Comparison of ENCODE assay signal across 30 cellular contexts in the genomic region with DNA sequence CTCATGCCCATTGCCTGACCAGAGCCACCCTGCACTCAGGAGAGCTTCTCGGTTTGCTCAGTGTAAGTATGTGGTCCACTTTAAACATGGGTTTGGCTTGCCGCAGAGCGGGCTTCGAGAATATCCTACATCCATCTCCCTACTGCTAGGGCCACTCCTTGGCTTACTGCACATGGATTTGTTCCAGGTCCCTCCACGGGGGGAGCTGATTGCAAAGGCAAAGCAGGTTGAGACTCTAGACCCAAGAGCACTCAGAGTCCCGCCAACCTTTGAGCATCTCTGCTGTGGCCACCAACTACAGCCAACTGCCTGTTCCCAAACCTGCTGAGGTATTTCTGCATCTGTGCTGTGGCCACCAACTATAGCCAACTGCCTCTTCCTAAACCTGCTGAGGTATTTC.
"Had no signal": no experiment of that assay in that cellular context is flagged by ENCODE, and none has a peak within 500 bp of the region (broad histone marks: within the 10 kb centered on the region; RNA-seq: fewer than 3 reads in every experiment).

No MANE protein-coding gene starts in this region.

- H3K4me1 ChIP-seq: pancreas, prostate gland, right atrium auricular region, spleen, stomach, thyroid gland, tibial nerve, upper lobe of left lung, vagina had no signal

- H3K27me3 Mint-ChIP-seq: naive B cell; naive thymus-derived CD8-positive, alpha-beta T cell; natural killer cell treated with Interleukin-12 subunit alpha and Interleukin-12 subunit beta and Interleukin-15 and Interleukin-18, amount 100 ng/mL, for 72 hours; stimulated activated naive B cell treated with anti-CD40 and anti-IgM and Interleukin-4, amounts not matched to agents 10 μg/mL and 1 μg/mL and 100 μg/mL, for 72 hours; stimulated activated naive CD8-positive, alpha-beta T cell treated with anti-CD3 and anti-CD28 coated beads, Interleukin-15, Interleukin-2, amounts not matched to agents 100 ng/mL and 50 ng/mL, for 24 hours had no signal

- DNase-seq: naive B cell; naive thymus-derived CD8-positive, alpha-beta T cell; nephron progenitor cell; nucleus accumbens; pancreas; retina; spleen; stimulated activated CD4-positive, alpha-beta T cell treated with anti-CD3 and anti-CD28 coated beads, Interleukin-12 subunit alpha, Interleukin-12 subunit beta, amount 100 ng/mL, for 4 hours; stimulated activated CD4-positive, alpha-beta T cell treated with anti-CD3 and anti-CD28 coated beads, Interleukin-1b, Interleukin-23, amount 100 ng/mL, for 48 hours; stimulated activated CD4-positive, alpha-beta T cell treated with anti-CD3 and anti-CD28 coated beads, Interleukin-4, amount 100 ng/mL, for 1 hour; stimulated activated CD4-positive, alpha-beta T cell treated with anti-CD3 and anti-CD28 coated beads, Interleukin-4, amount 100 ng/mL, for 4 hours; stimulated activated naive B cell treated with anti-CD40 and anti-IgM and Interleukin-4, amounts not matched to agents 10 μg/mL and 1 μg/mL and 100 μg/mL, for 72 hours; stimulated activated naive CD4-positive, alpha-beta T cell treated with Interleukin-2 at 50 U/mL for 16 hours; stomach; thyroid gland; upper lobe of left lung had no signal

- H3K9me3 ChIP-seq: neutrophil, pancreas, prostate gland, right atrium auricular region, spleen, stomach, thoracic aorta, thyroid gland, tibial nerve, upper lobe of left lung, vagina had no signal

- H3K4me3 ChIP-seq: pancreas, prostate gland, right atrium auricular region, skin epidermis, smooth muscle cell, spleen, stomach, thoracic aorta, thyroid gland, tibial nerve, upper lobe of left lung, vagina had no signal

- H3K27me3 ChIP-seq: neutrophil, pancreas, right atrium auricular region, spleen, stomach, thyroid gland, tibial nerve, upper lobe of left lung, vagina had no signal

- H3K4me2 ChIP-seq: smooth muscle cell had no signal

- H3K9me3 Mint-ChIP-seq: naive B cell; naive thymus-derived CD8-positive, alpha-beta T cell; natural killer cell treated with Interleukin-12 subunit alpha and Interleukin-12 subunit beta and Interleukin-15 and Interleukin-18, amount 100 ng/mL, for 72 hours; nephron progenitor cell; neural crest cell; stimulated activated effector memory CD8-positive, alpha-beta T cell treated with anti-CD3 and anti-CD28 coated beads, Interleukin-12 subunit alpha, Interleukin-12 subunit beta, amount 100 ng/mL, for 72 hours; stimulated activated naive B cell treated with anti-CD40 and anti-IgM and Interleukin-4, amounts not matched to agents 10 μg/mL and 1 μg/mL and 100 μg/mL, for 72 hours; stimulated activated naive CD8-positive, alpha-beta T cell treated with anti-CD3 and anti-CD28 coated beads, Interleukin-15, Interleukin-2, amounts not matched to agents 100 ng/mL and 50 ng/mL, for 24 hours had no signal

- H3K4me1 Mint-ChIP-seq: naive B cell; naive thymus-derived CD8-positive, alpha-beta T cell; neural crest cell; stimulated activated effector memory CD8-positive, alpha-beta T cell treated with anti-CD3 and anti-CD28 coated beads, Interleukin-12 subunit alpha, Interleukin-12 subunit beta, amount 100 ng/mL, for 72 hours had no signal

- H3K27ac Mint-ChIP-seq: natural killer cell treated with Interleukin-12 subunit alpha and Interleukin-12 subunit beta and Interleukin-15 and Interleukin-18, amount 100 ng/mL, for 72 hours; nephron progenitor cell; stimulated activated effector memory CD8-positive, alpha-beta T cell treated with anti-CD3 and anti-CD28 coated beads, Interleukin-12 subunit alpha, Interleukin-12 subunit beta, amount 100 ng/mL, for 72 hours; stimulated activated naive B cell treated with anti-CD40 and anti-IgM and Interleukin-4, amounts not matched to agents 10 μg/mL and 1 μg/mL and 100 μg/mL, for 72 hours; stimulated activated naive CD8-positive, alpha-beta T cell treated with anti-CD3 and anti-CD28 coated beads, Interleukin-15, Interleukin-2, amounts not matched to agents 100 ng/mL and 50 ng/mL, for 24 hours had no signal

- H3K4me3 Mint-ChIP-seq: naive B cell; naive thymus-derived CD8-positive, alpha-beta T cell; natural killer cell treated with Interleukin-12 subunit alpha and Interleukin-12 subunit beta and Interleukin-15 and Interleukin-18, amount 100 ng/mL, for 72 hours; nephron progenitor cell; neural crest cell; stimulated activated effector memory CD8-positive, alpha-beta T cell treated with anti-CD3 and anti-CD28 coated beads, Interleukin-12 subunit alpha, Interleukin-12 subunit beta, amount 100 ng/mL, for 72 hours; stimulated activated naive B cell treated with anti-CD40 and anti-IgM and Interleukin-4, amounts not matched to agents 10 μg/mL and 1 μg/mL and 100 μg/mL, for 72 hours; stimulated activated naive CD8-positive, alpha-beta T cell treated with anti-CD3 and anti-CD28 coated beads, Interleukin-15, Interleukin-2, amounts not matched to agents 100 ng/mL and 50 ng/mL, for 24 hours had no signal

- ATAC-seq: naive thymus-derived CD8-positive, alpha-beta T cell; natural killer cell treated with Interleukin-12 subunit alpha and Interleukin-12 subunit beta and Interleukin-15 and Interleukin-18, amount 100 ng/mL, for 72 hours; pancreas; sciatic nerve; stimulated activated effector memory CD8-positive, alpha-beta T cell treated with anti-CD3 and anti-CD28 coated beads, Interleukin-12 subunit alpha, Interleukin-12 subunit beta, amount 100 ng/mL, for 72 hours; stimulated activated naive B cell treated with anti-CD40 and anti-IgM and Interleukin-4, amounts not matched to agents 10 μg/mL and 1 μg/mL and 100 μg/mL, for 72 hours had no signal

- H3K27ac ChIP-seq: neutrophil, pancreas, prostate gland, right atrium auricular region, skin epidermis, spleen, stomach, thoracic aorta, thyroid gland, tibial nerve, upper lobe of left lung, vagina had no signal

- FAIRE-seq: pancreas, urothelium cell line had no signal
